Comparison of ENCODE assay signal across 1 cellular context in genomic region chr15:66707310-66708160, GRCh38.
TF ChIP-seq lines count a peak whose summit lies in the region.

No MANE protein-coding gene starts in this region.

TF ChIP-seq in GM23338, 12 proteins besides CTCF, POLR2A, EP300 and RAD21 (continued from another document):
- no peak for TF ChIP-seq ZNF462 (CRISPR knock-in tag; IDR thresholded peaks at IDR 0.05)
- TF ChIP-seq POLR2AphosphoS5 (IDR thresholded peaks at IDR 0.05; ENCODE audit: low read depth) = no peak
- no peak for TF ChIP-seq ZNF114 (CRISPR knock-in tag; IDR thresholded peaks at IDR 0.05)
- no peak for TF ChIP-seq NANOG (IDR thresholded peaks at IDR 0.05; ENCODE audit: borderline replicate concordance)
- TF ChIP-seq STAT1 (IDR thresholded peaks at IDR 0.05; ENCODE audit: unreplicated experiment) = no peak
- TF ChIP-seq JUNB (IDR thresholded peaks at IDR 0.05; ENCODE audit: unreplicated experiment) = no peak
- TF ChIP-seq ETS1 (IDR thresholded peaks at IDR 0.05) = no peak
- no peak for TF ChIP-seq ZNF331 (CRISPR knock-in tag; IDR thresholded peaks at IDR 0.05; ENCODE audit: low read depth)
- no peak for TF ChIP-seq EZH2phosphoT487 (IDR thresholded peaks at IDR 0.05; ENCODE audit: unreplicated experiment)
- no peak for TF ChIP-seq CREB1 (CRISPR knock-in tag; IDR thresholded peaks at IDR 0.05; ENCODE audit: low read depth)
- no peak for TF ChIP-seq EZH2 (IDR thresholded peaks at IDR 0.05; ENCODE audit: low read depth, unreplicated experiment)
